In the genomic region with DNA sequence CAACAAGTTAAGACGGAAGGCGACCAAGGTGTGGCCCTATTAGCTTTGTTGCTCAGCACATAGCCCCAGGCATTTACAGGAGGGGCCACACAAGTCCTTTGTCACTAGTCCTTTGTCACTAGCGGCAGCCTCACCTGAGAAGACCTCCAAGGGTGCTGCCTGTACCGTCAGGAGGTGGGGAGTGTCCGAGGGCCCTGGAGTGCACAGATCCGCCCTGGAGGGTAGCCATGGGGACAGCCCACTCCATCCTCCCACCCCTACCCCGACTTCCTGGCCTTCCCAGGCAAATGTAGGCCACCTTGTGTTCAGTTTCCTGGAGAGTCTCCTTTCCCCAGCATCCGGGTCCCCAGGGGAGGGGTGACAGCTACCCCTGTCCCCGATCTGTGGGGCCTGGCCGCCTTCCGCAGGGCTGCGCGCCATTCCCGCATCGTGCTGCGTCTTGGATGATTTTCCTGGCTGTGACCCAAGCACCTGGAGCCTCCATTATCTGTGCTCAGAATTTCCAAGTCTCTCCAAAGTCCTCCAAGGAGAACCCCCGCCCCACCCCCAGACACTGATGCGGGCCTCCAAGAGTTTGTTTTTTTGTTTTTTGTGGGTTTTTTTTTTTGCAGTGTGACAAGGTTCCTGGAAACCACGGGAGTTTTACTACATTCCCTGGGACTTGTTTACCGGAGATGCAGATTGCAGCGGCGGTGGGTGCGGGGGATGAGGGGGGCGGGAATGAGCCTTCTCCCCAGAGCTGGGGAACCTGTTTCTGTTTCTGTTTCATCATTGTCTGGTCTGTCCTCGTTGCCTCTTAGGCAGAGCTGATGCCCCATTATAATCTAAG, we compare ENCODE assay signal across 9 cellular contexts.
DNase-seq lines count a peak whose midpoint lies in the region; ATAC-seq lines count a peak whose summit lies in the region.
"Had no signal": no experiment of that assay in that cellular context is flagged by ENCODE, and none has a peak within 500 bp of the region (broad histone marks: within the 10 kb centered on the region; RNA-seq: fewer than 3 reads in every experiment).

No MANE protein-coding gene starts in this region.

- no peaks in the 10 kb centered on the region for H3K36me3 ChIP-seq in iPS-15b (ENCODE audit: control insufficient read depth, insufficient read depth, low read length)
- H3K36me3 ChIP-seq: HAP-1 had no signal

- no peak overlapping the region for H3K4me3 Mint-ChIP-seq in stimulated activated memory B cell treated with anti-CD40 and anti-IgM and Interleukin-4, amounts not matched to agents 10 μg/mL and 1 μg/mL and 100 μg/mL, for 72 hours

- no peaks in the 10 kb centered on the region for H3K27me3 Mint-ChIP-seq in stimulated activated memory B cell treated with anti-CD40 and anti-IgM and Interleukin-4, amounts not matched to agents 10 μg/mL and 1 μg/mL and 100 μg/mL, for 72 hours

- peaks cover 5% of the 10 kb centered on the region for H3K4me1 Mint-ChIP-seq in stimulated activated memory B cell treated with anti-CD40 and anti-IgM and Interleukin-4, amounts not matched to agents 10 μg/mL and 1 μg/mL and 100 μg/mL, for 72 hours

- no peaks in the 10 kb centered on the region for H3K27me3 ChIP-seq in iPS-15b (ENCODE audit: control insufficient read depth, insufficient read depth, low read length)

- no peaks in the 10 kb centered on the region for H3K9me3 Mint-ChIP-seq in stimulated activated memory B cell treated with anti-CD40 and anti-IgM and Interleukin-4, amounts not matched to agents 10 μg/mL and 1 μg/mL and 100 μg/mL, for 72 hours

- no peaks in the 10 kb centered on the region for H3K36me3 Mint-ChIP-seq in stimulated activated memory B cell treated with anti-CD40 and anti-IgM and Interleukin-4, amounts not matched to agents 10 μg/mL and 1 μg/mL and 100 μg/mL, for 72 hours

- DNase-seq in DMS 273 (lab: John Stamatoyannopoulos, UW; ENCODE audit: unreplicated experiment) (peak; percentile 42), DMS 273 treated with DMSO at 0.1 percent for 48 hours (lab: John Stamatoyannopoulos, UW) (no peak), SW480 (ENCODE audit: low spot score) (peak; percentile 71), NCI-H2107 treated with DMSO at 0.1 percent for 48 hours (lab: John Stamatoyannopoulos, UW; ENCODE audit: unreplicated experiment) (no peak), SIG-M5 (lab: John Stamatoyannopoulos, UW) (no peak)

- peaks cover 8% of the 10 kb centered on the region for H3K4me1 ChIP-seq in iPS-15b (ENCODE audit: control insufficient read depth, insufficient read depth, low read length)

- H3K27ac Mint-ChIP-seq in stimulated activated memory B cell treated with anti-CD40 and anti-IgM and Interleukin-4, amounts not matched to agents 10 μg/mL and 1 μg/mL and 100 μg/mL, for 72 hours, result peak overlapping the region; percentile 66

- H3K4me3 ChIP-seq in iPS-15b (ENCODE audit: low read depth, low read length), result peak overlapping the region; percentile 22
- H3K4me3 ChIP-seq: HAP-1 had no signal

- ATAC-seq in stimulated activated memory B cell treated with anti-CD40 and anti-IgM and Interleukin-4, amounts not matched to agents 10 μg/mL and 1 μg/mL and 100 μg/mL, for 72 hours, result peak; percentile 42
- ATAC-seq in HG03354 (IDR thresholded peaks at IDR 0.05; ENCODE audit: poor library complexity, severe bottlenecking, unreplicated experiment), result no peak

- no peaks in the 10 kb centered on the region for H3K9me3 ChIP-seq in iPS-15b (ENCODE audit: control insufficient read depth, insufficient read depth, low read length)
- H3K9me3 ChIP-seq: HAP-1 had no signal

- H3K9ac ChIP-seq in iPS-15b (ENCODE audit: low read depth, low read length), result peak overlapping the region; percentile 57

Comparison
In these comparisons a context has a peak if more than half of its experiments do, and no peak if none do; other contexts are left out.
1. DNase-seq: peak in DMS 273 (single experiment) and SW480 (single experiment); none in DMS 273 treated with DMSO at 0.1 percent for 48 hours (single experiment), NCI-H2107 treated with DMSO at 0.1 percent for 48 hours (single experiment) and SIG-M5 (single experiment).